Comparison of ENCODE assay signal across 8 cellular contexts in the genomic region with DNA sequence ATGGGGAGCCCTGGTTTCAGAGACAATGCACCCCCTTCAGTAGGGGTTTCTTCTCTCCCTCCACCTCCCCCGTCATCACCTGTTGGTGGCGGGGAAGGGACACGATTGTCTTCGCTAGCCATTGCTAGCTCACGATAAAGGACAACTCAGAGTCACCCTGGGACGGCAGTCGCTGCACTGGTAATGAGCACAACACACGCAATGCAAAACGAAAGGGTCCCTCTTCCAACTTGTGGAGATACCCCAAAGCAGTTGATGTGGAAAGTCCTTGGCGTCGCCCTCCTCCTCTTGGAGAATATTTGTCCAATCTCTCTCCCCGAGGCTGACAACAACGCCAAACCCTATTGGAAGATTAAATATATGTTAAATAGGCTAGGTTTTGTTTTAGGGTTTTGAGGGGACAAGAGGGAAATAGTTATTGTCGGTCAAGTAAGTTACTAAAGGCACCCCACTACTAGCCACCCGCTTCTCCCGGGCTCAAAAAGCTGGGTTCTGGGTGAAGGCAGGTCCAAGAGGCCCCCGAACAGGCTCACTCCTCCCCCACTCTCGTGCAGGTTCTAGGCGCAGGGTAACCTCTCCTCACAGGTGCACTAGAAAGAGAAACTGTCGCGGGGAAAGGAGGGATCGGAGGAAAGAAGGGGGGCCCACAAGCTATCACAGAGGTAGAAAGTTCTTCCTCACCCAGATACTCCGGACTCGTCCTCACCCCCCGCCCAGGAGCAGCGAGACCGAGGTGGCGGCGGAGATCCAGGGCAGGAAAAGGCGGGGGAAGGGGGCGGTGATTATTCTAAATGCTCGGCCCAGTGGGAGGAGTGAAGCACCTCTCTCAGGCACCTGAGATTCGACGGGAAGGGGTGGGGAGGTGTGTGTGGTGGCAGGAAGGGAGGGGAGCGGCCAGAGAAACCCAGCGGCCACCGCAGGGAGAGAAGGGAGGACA. TPM values are rescaled to one million over a fixed set of nuclear protein-coding genes. Genes with fewer than 3 reads are reported as not detected.
DNase-seq lines count a peak whose midpoint lies in the region; ATAC-seq and TF ChIP-seq lines count a peak whose summit lies in the region.

LRBA (minus strand) TSS at position 764 of the 937 bp plus-strand sequence; CDS start at position 122, 642 bp downstream.

- TF ChIP-seq POLR2A in esophagus muscularis mucosa (IDR thresholded peaks at IDR 0.05; ENCODE audit: low read depth): no peak

- H3K4me3 ChIP-seq in Jurkat, Clone E6-1 (ENCODE audit: low read length): peak within 1 kb of the TSS; percentile 94
- peak within 1 kb of the TSS; percentile 88 for H3K4me3 ChIP-seq in PC-3 (ENCODE audit: low read length)
- H3K4me3 ChIP-seq in esophagus muscularis mucosa: peak within 1 kb of the TSS; percentile 91 to 99 (median 95)
- peak within 1 kb of the TSS; percentile 99 to 100 for H3K4me3 ChIP-seq in muscle layer of duodenum (ENCODE audit: low read depth in 1 of 2, low read length in 2 of 2)

- H3K27me3 Mint-ChIP-seq in activated T-cell treated with anti-CD3 and anti-CD28 coated beads, Interleukin-2, amount 50 U/mL, for 24 hours: no peaks in the 10 kb centered on the region

- H4K20me1 ChIP-seq in PC-3 (ENCODE audit: low read length): 0 out of 2 replicates have a peak, but pooled peaks cover 7% of the 10 kb centered on the region

- H3K4me3 Mint-ChIP-seq in activated T-cell treated with anti-CD3 and anti-CD28 coated beads, Interleukin-2, amount 50 U/mL, for 24 hours: peak within 1 kb of the TSS; percentile 100

- intact Hi-C loops in PC-3 (cut with micrococcal nuclease) (loop anchor here (2.0 kb wide), 1 partner anchor 84 kb away; the partner anchor contains the start of gene RPS3A), esophagus muscularis mucosa (cut with DNase I) (no loop called here)

- H3K4me1 ChIP-seq in PC-3 (ENCODE audit: insufficient read depth, low read length) (0 out of 2 replicates have a peak, but pooled peaks cover 8% of the 10 kb centered on the region), esophagus muscularis mucosa (peaks cover 9 to 32% (median 22%) of the 10 kb centered on the region in 4 donors), muscle layer of duodenum (ENCODE audit: control insufficient read depth in 1 of 2, insufficient read depth in 2 of 2, low read length in 2 of 2) (peaks cover 4 to 10% of the 10 kb centered on the region in 2 donors)

- POLR2A ChIA-PET in PC-3 (lab: Charles Lee; ENCODE audit: unreplicated experiment): no interaction called here

- H3K27me3 ChIP-seq in PC-3 (ENCODE audit: low read length): no peaks in the 10 kb centered on the region
- no peaks in the 10 kb centered on the region for H3K27me3 ChIP-seq in esophagus muscularis mucosa
- no peaks in the 10 kb centered on the region for H3K27me3 ChIP-seq in muscle layer of duodenum (ENCODE audit: low read depth, low read length)

- H3K36me3 Mint-ChIP-seq in activated T-cell treated with anti-CD3 and anti-CD28 coated beads, Interleukin-2, amount 50 U/mL, for 24 hours (ENCODE audit: low read depth): peaks cover 47% of the 10 kb centered on the region

- peak within 1 kb of the TSS; percentile 99 for H3K4me2 ChIP-seq in PC-3 (ENCODE audit: low read length)

- H3F3A ChIP-seq in PC-3 (ENCODE audit: low read length, unreplicated experiment): no peaks in the 10 kb centered on the region

- CTCF ChIA-PET in PC-3 (lab: Charles Lee): no interaction called here

- peaks cover 49% of the 10 kb centered on the region for H3K79me2 ChIP-seq in PC-3 (ENCODE audit: low read length)

- no peaks in the 10 kb centered on the region for H3K9me3 ChIP-seq in PC-3 (ENCODE audit: low read length)
- H3K9me3 ChIP-seq in esophagus muscularis mucosa: no peaks in the 10 kb centered on the region
- H3K9me3 ChIP-seq in muscle layer of duodenum (ENCODE audit: control insufficient read depth in 1 of 2, low read length in 2 of 2): no peaks in the 10 kb centered on the region

- under 1% methylated on average over 37 of the region's 37 CpGs for WGBS in esophagus muscularis mucosa

- H2AFZ ChIP-seq in PC-3 (ENCODE audit: low read length): peak within 1 kb of the TSS; percentile 94

- H3K36me3 ChIP-seq in PC-3 (ENCODE audit: low read depth, low read length): no peaks in the 10 kb centered on the region
- no peaks in the 10 kb centered on the region for H3K36me3 ChIP-seq in esophagus muscularis mucosa
- H3K36me3 ChIP-seq in muscle layer of duodenum (ENCODE audit: control insufficient read depth in 1 of 2, insufficient read depth in 2 of 2, low read length in 2 of 2): no peaks in the 10 kb centered on the region

- no peaks in the 10 kb centered on the region for H3K9me2 ChIP-seq in PC-3 (replicated peaks; ENCODE audit: low read length)

- TF ChIP-seq CTCF in PC-3 (conservative IDR thresholded peaks at IDR 0.05; ENCODE audit: low read depth, low read length): no peak
- no peak for TF ChIP-seq CTCF in esophagus muscularis mucosa (IDR thresholded peaks at IDR 0.05)

- peak within 1 kb of the TSS; percentile 99 for H3K27ac Mint-ChIP-seq in activated T-cell treated with anti-CD3 and anti-CD28 coated beads, Interleukin-2, amount 50 U/mL, for 24 hours

- DNase-seq in DMS 273 (lab: John Stamatoyannopoulos, UW; ENCODE audit: unreplicated experiment): peak; percentile 84
- DNase-seq in Jurkat, Clone E6-1 (ENCODE audit: low read depth, low spot score): peak; percentile 71
- peak; percentile 80 for DNase-seq in PC-3
- peak; percentile 89 for DNase-seq in activated T-cell treated with anti-CD3 and anti-CD28 coated beads, Interleukin-2, amount 50 U/mL, for 24 hours
- DNase-seq in esophagus muscularis mucosa (ENCODE audit: extremely low spot score): peak; percentile 93
- peak; percentile 59 for DNase-seq in stimulated activated CD8-positive, alpha-beta memory T cell treated with anti-CD3 and anti-CD28 coated beads, Interleukin-7, amount 100 ng/mL, for 24 hours (ENCODE audit: low read depth)

- H3K4me1 Mint-ChIP-seq in activated T-cell treated with anti-CD3 and anti-CD28 coated beads, Interleukin-2, amount 50 U/mL, for 24 hours (ENCODE audit: low read depth): peaks cover 24% of the 10 kb centered on the region

- TF ChIP-seq EP300 in esophagus muscularis mucosa (IDR thresholded peaks at IDR 0.05): no peak

- H3K27ac ChIP-seq in PC-3 (ENCODE audit: low read length) (peak within 1 kb of the TSS; percentile 85), esophagus muscularis mucosa (replicated peaks in 1 of 4) (peak within 1 kb of the TSS; percentile 88 to 91 (median 90)), muscle layer of duodenum (ENCODE audit: low read length) (peak within 1 kb of the TSS; percentile 87)

- ATAC-seq in GM21619 (IDR thresholded peaks at IDR 0.05; ENCODE audit: unreplicated experiment) (peak; percentile 70), PC-3 (peak; percentile 79)

- no peaks in the 10 kb centered on the region for H3K9me3 Mint-ChIP-seq in activated T-cell treated with anti-CD3 and anti-CD28 coated beads, Interleukin-2, amount 50 U/mL, for 24 hours

- TSS peak; percentile 79 for BruUV-seq in PC-3 (replicated peaks; lab: Mats Ljungman, UMichigan)

- H3K9ac ChIP-seq in PC-3 (ENCODE audit: low read length): peak within 1 kb of the TSS; percentile 87

RNA-seq across cellular contexts. Expression of gene LRBA, which starts in this region (rescaled TPM):
- 24.2 TPM for polyA plus RNA-seq in Jurkat, Clone E6-1 (2012; ENCODE audit: insufficient read depth, insufficient read length)
- 38.2 and 40.8 TPM in 2 replicates for total RNA-seq in PC-3 (2014; rRNA removed)
- 10 to 100 TPM; 13.3 to 21.2 (median 20.1) TPM for total RNA-seq in esophagus muscularis mucosa

Comparison
In these comparisons a context has a peak if more than half of its experiments do, and no peak if none do; other contexts are left out.
1. Peak in every context shown above with its lines: DNase-seq, ATAC-seq, H3K4me3 ChIP-seq and H3K27ac ChIP-seq.